1 cellular context compared by ENCODE assay signal in genomic region chr4:179671609-179672008, GRCh38.
TF ChIP-seq lines count a peak whose summit lies in the region.

No MANE protein-coding gene starts in this region.

TF ChIP-seq in H1, 55 proteins besides CTCF, POLR2A, EP300 and RAD21 (continued from another document):
- TF ChIP-seq CHD7 (IDR thresholded peaks at IDR 0.05; ENCODE audit: insufficient replicate concordance, low read length) (peak; percentile 100), BCL11A (IDR thresholded peaks at IDR 0.05; ENCODE audit: low read depth in 2 of 2, low read length in 2 of 2) (no peak)
